23 cellular contexts compared by ENCODE assay signal in genomic region chr5:32991416-32991805, GRCh38.
DNase-seq lines count a peak whose midpoint lies in the region; ATAC-seq and TF ChIP-seq lines count a peak whose summit lies in the region.
"Had no signal": no experiment of that assay in that cellular context is flagged by ENCODE, and none has a peak within 500 bp of the region (broad histone marks: within the 10 kb centered on the region; RNA-seq: fewer than 3 reads in every experiment).

No MANE protein-coding gene starts in this region.

- H3K27ac Mint-ChIP-seq in GM23338 = peak overlapping the region; percentile 39; the same call in 1 of the 2 replicates
- H3K27ac Mint-ChIP-seq: CD4-positive, alpha-beta T cell; HFFc6 had no signal

- H3K27me3 ChIP-seq in GM23338 (ENCODE audit: insufficient read depth) = no peaks in the 10 kb centered on the region
- no peaks in the 10 kb centered on the region for H3K27me3 ChIP-seq in breast epithelium
- no peaks in the 10 kb centered on the region for H3K27me3 ChIP-seq in esophagus squamous epithelium
- no peaks in the 10 kb centered on the region for H3K27me3 ChIP-seq in prostate gland (replicated peaks; ENCODE audit: insufficient read depth)
- H3K27me3 ChIP-seq: BLaER1, SJCRH30 had no signal

- H3K27me3 Mint-ChIP-seq in GM23338 (ENCODE audit: insufficient read depth, low read depth, poor library complexity) = peaks cover 2% of the 10 kb centered on the region
- H3K27me3 Mint-ChIP-seq: CD4-positive, alpha-beta T cell had no signal

- peaks cover 4% of the 10 kb centered on the region; the same call in 2 of the 3 replicates for H3K4me1 Mint-ChIP-seq in GM23338

- no peak for ATAC-seq in GM23338
- ATAC-seq: PC-3, Right ventricle myocardium inferior had no signal

- H3K4me2 ChIP-seq in GM23338 = no peak overlapping the region
- H3K4me2 ChIP-seq: BLaER1 had no signal

- H3K9me3 ChIP-seq in breast epithelium (no peaks in the 10 kb centered on the region), esophagus squamous epithelium (no peaks in the 10 kb centered on the region), prostate gland (no peaks in the 10 kb centered on the region)
- H3K9me3 ChIP-seq: BLaER1, HAP-1, SJCRH30 had no signal

- no peaks in the 10 kb centered on the region for H3K9me3 Mint-ChIP-seq in GM23338
- H3K9me3 Mint-ChIP-seq: HFFc6 had no signal

- TF ChIP-seq POLR2A in breast epithelium (IDR thresholded peaks at IDR 0.05) = no peak
- TF ChIP-seq POLR2A in esophagus squamous epithelium (IDR thresholded peaks at IDR 0.05) = no peak
- no peak for TF ChIP-seq POLR2A in prostate gland (IDR thresholded peaks at IDR 0.05)
- TF ChIP-seq POLR2A in erythroblast (IDR thresholded peaks at IDR 0.05; ENCODE audit: low read length) = no peak

- no peaks in the 10 kb centered on the region for H4K20me1 ChIP-seq in GM23338 (replicated peaks; ENCODE audit: insufficient read depth)
- H4K20me1 ChIP-seq: BLaER1 had no signal

- H3K27ac ChIP-seq in GM23338 (ENCODE audit: low read depth) = no peak overlapping the region
- no peak overlapping the region for H3K27ac ChIP-seq in breast epithelium
- peak overlapping the region in 2 of 4 donors; percentile 74 for H3K27ac ChIP-seq in esophagus squamous epithelium
- H3K27ac ChIP-seq in prostate gland = no peak overlapping the region
- H3K27ac ChIP-seq: BLaER1, SJCRH30 had no signal

- H3F3A ChIP-seq in GM23338 (replicated peaks; ENCODE audit: low read depth) = no peaks in the 10 kb centered on the region

- intact Hi-C loops in breast epithelium (cut with DNase I; ENCODE audit: low total_unique reads) (no loop called here), esophagus squamous epithelium (cut with DNase I) (no loop called here), prostate gland (cut with DNase I) (no loop called here)

- WGBS in esophagus squamous epithelium, 2 donors = 38 to 46% methylated on average over 9 of the region's 9 CpGs
- WGBS in prostate gland = 48% methylated on average over 9 of the region's 9 CpGs

- H3K4me3 ChIP-seq in GM23338 (no peak overlapping the region), breast epithelium (peak overlapping the region in 2 of 3 donors; percentile 26 to 55), esophagus squamous epithelium (peak overlapping the region in 3 of 4 donors; percentile 9 to 31 (median 12)), prostate gland (peak overlapping the region in 1 of 2 donors; percentile 0)
- H3K4me3 ChIP-seq: BLaER1, HAP-1, SJCRH30 had no signal

- no peaks in the 10 kb centered on the region for H3K36me3 Mint-ChIP-seq in GM23338 (ENCODE audit: low read depth)

- peak overlapping the region; percentile 3; the same call in 1 of the 2 replicates for H2AFZ ChIP-seq in GM23338

- H3K36me3 ChIP-seq in GM23338 (ENCODE audit: insufficient read depth) = no peaks in the 10 kb centered on the region
- H3K36me3 ChIP-seq in breast epithelium = no peaks in the 10 kb centered on the region
- H3K36me3 ChIP-seq in esophagus squamous epithelium = no peaks in the 10 kb centered on the region
- no peaks in the 10 kb centered on the region for H3K36me3 ChIP-seq in prostate gland
- H3K36me3 ChIP-seq: BLaER1, HAP-1, SJCRH30 had no signal

- DNase-seq in GM23338 (ENCODE audit: low spot score) (no peak), breast epithelium (ENCODE audit: low spot score in 2 of 2) (no peak), esophagus squamous epithelium (lab: John Stamatoyannopoulos, UW) (no peak), prostate gland (ENCODE audit: low spot score) (peak; percentile 51), erythroblast (lab: John Stamatoyannopoulos, UW) (no peak), pons (ENCODE audit: low spot score) (no peak), NCI-H69 (lab: John Stamatoyannopoulos, UW) (no peak)
- DNase-seq: CD4-positive, alpha-beta T cell; GOT3; HFFc6; KBM-7; NCI-H1048; NCI-H1417 treated with DMSO at 0.1 percent for 48 hours; NCI-H187; NCI-H2081 treated with DMSO at 0.1 percent for 48 hours; NCI-H2171; NCI-H226; NCI-H510A; PC-3; SJCRH30 had no signal

- H3K4me3 Mint-ChIP-seq in GM23338 = no peak overlapping the region
- H3K4me3 Mint-ChIP-seq: CD4-positive, alpha-beta T cell; HFFc6 had no signal

- no peaks in the 10 kb centered on the region for H3K9me2 ChIP-seq in GM23338 (ENCODE audit: insufficient read depth)

- no peaks in the 10 kb centered on the region for H3K79me2 ChIP-seq in GM23338 (replicated peaks; ENCODE audit: insufficient read depth)

- no peaks in the 10 kb centered on the region for H3K4me1 ChIP-seq in GM23338 (ENCODE audit: insufficient read depth)
- H3K4me1 ChIP-seq in breast epithelium = no peaks in the 10 kb centered on the region
- H3K4me1 ChIP-seq in esophagus squamous epithelium = peaks cover 0 to 32% (median 3%) of the 10 kb centered on the region in 3 donors
- no peaks in the 10 kb centered on the region for H3K4me1 ChIP-seq in prostate gland (replicated peaks)
- H3K4me1 ChIP-seq: BLaER1, HAP-1, SJCRH30 had no signal

- no peak for TF ChIP-seq CTCF in GM23338 (conservative IDR thresholded peaks at IDR 0.05; ENCODE audit: low read depth in 2 of 2)
- TF ChIP-seq CTCF in breast epithelium (IDR thresholded peaks at IDR 0.05) = no peak
- TF ChIP-seq CTCF in esophagus squamous epithelium (IDR thresholded peaks at IDR 0.05) = no peak
- TF ChIP-seq CTCF in prostate gland (IDR thresholded peaks at IDR 0.05) = no peak

TF ChIP-seq in GM23338, 12 proteins besides CTCF, POLR2A, EP300 and RAD21 (continues in another document):
- TF ChIP-seq ZNF462 (CRISPR knock-in tag; IDR thresholded peaks at IDR 0.05) = no peak
- no peak for TF ChIP-seq JUNB (IDR thresholded peaks at IDR 0.05; ENCODE audit: unreplicated experiment)
- TF ChIP-seq EZH2phosphoT487 (IDR thresholded peaks at IDR 0.05; ENCODE audit: unreplicated experiment) = no peak
- TF ChIP-seq ETS1 (IDR thresholded peaks at IDR 0.05) = no peak
- no peak for TF ChIP-seq ZNF114 (CRISPR knock-in tag; IDR thresholded peaks at IDR 0.05)
- no peak for TF ChIP-seq ZNF331 (CRISPR knock-in tag; IDR thresholded peaks at IDR 0.05; ENCODE audit: low read depth)
